Comparison of ENCODE assay signal across 10 cellular contexts in the genomic region with DNA sequence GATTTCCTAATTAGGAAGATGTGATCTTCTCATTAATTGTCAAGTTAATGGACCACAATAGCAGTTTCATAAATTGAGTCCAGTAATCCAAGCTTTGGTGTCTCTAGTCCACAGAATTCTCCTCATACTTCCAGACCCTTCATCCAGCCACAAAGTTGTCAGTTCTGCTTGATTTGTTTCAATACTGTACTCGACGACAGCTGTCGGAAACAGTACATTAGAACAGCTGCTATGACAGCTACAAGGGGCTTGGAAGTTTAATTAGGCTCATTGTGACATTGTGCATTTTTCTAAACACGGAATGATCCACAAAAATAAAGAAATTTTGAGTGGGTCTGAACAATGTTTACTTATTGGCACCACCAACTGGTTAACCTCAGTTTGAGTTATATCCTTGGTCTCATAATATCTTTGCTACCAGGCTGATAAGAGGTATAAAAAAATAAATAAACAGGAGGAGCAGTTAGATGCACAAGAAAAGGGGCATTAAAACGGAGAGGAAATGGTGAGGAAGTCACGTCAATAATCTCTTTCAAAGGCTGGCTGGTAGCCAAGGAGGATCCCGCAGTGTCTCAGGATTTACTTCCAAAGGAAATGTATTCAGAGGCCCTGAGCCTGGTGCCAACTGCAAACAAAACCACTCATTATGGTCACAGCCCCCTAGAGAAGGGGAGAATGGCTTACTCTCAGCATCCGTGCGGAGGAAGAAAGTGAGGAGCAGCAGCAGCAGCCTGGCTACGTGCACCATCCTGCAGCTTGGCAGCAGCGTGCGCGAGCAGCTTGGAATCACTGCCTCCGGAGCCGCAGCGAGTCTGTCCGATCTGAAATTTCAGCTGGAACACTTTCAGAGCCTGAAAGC.
DNase-seq lines count a peak whose midpoint lies in the region; ATAC-seq and TF ChIP-seq lines count a peak whose summit lies in the region.
"Had no signal": no experiment of that assay in that cellular context is flagged by ENCODE, and none has a peak within 500 bp of the region (broad histone marks: within the 10 kb centered on the region; RNA-seq: fewer than 3 reads in every experiment).

No MANE protein-coding gene starts in this region.

- H3K4me1 ChIP-seq in HUES6 (ENCODE audit: control insufficient read depth, insufficient read depth, low read length) (peaks cover 26% of the 10 kb centered on the region), sigmoid colon (peaks cover 0 to 12% (median 0%) of the 10 kb centered on the region in 4 donors)

- H3K4me1 Mint-ChIP-seq in T-helper 17 cell, result no peaks in the 10 kb centered on the region

- TF ChIP-seq CTCF in sigmoid colon (IDR thresholded peaks at IDR 0.05), result no peak

- H3K36me3 ChIP-seq in HUES6 (ENCODE audit: control insufficient read depth, insufficient read depth, low read length) (no peaks in the 10 kb centered on the region), SK-N-MC (ENCODE audit: insufficient read depth, low read length) (no peaks in the 10 kb centered on the region), sigmoid colon (no peaks in the 10 kb centered on the region)

- H3K9ac ChIP-seq in HUES6 (ENCODE audit: low read length) (no peak overlapping the region), SK-N-MC (ENCODE audit: insufficient read length) (no peak overlapping the region)
- H3K9ac ChIP-seq: KMS-11 had no signal

- peaks cover 33% of the 10 kb centered on the region for H3K27me3 Mint-ChIP-seq in T-helper 17 cell

- no peak overlapping the region for H3K4me3 ChIP-seq in HUES6 (ENCODE audit: low read depth, low read length)
- H3K4me3 ChIP-seq in SK-N-MC, result no peak overlapping the region
- peak overlapping the region in 3 of 4 donors; percentile 18 to 26 (median 20) for H3K4me3 ChIP-seq in sigmoid colon
- H3K4me3 ChIP-seq: GM12878 had no signal

- no peaks in the 10 kb centered on the region for H3K27me3 ChIP-seq in HUES6 (ENCODE audit: control insufficient read depth, insufficient read depth, low read length)
- H3K27me3 ChIP-seq in sigmoid colon, result no peaks in the 10 kb centered on the region

- no peaks in the 10 kb centered on the region for H3K36me3 Mint-ChIP-seq in T-helper 17 cell (ENCODE audit: low read depth)

- 61 to 76% methylated on average over 17 of the region's 17 CpGs for WGBS in sigmoid colon, 2 donors

- DNase-seq in SK-N-MC (ENCODE audit: low read depth, low spot score), result peak; percentile 12
- DNase-seq in left cardiac atrium, result peak; percentile 59
- no peak for DNase-seq in sigmoid colon
- DNase-seq in T-helper 17 cell, result no peak

- no peak overlapping the region for H3K4me3 Mint-ChIP-seq in T-helper 17 cell

- peak; percentile 72 to 90 for ATAC-seq in left cardiac atrium
- ATAC-seq in T-helper 17 cell, result no peak
- ATAC-seq in GM18873 (IDR thresholded peaks at IDR 0.05; ENCODE audit: low FRiP score, unreplicated experiment), result no peak
- ATAC-seq in HG03196 (IDR thresholded peaks at IDR 0.05; ENCODE audit: unreplicated experiment), result no peak
- ATAC-seq in HG03342 (IDR thresholded peaks at IDR 0.05; ENCODE audit: unreplicated experiment), result no peak
- ATAC-seq: GM12878 had no signal

- peak overlapping the region; percentile 50; the same call in 1 of the 2 replicates for H3K27ac ChIP-seq in HUES6 (ENCODE audit: low read depth, low read length)
- H3K27ac ChIP-seq in SK-N-MC, result no peak overlapping the region
- no peak overlapping the region for H3K27ac ChIP-seq in sigmoid colon
- H3K27ac ChIP-seq: KMS-11 had no signal

- intact Hi-C loops in left cardiac atrium (cut with DNase I) (no loop called here), sigmoid colon (cut with DNase I) (no loop called here)

- H3K9me3 ChIP-seq in HUES6 (ENCODE audit: control insufficient read depth, insufficient read depth, low read depth, low read length) (no peaks in the 10 kb centered on the region; the same call in 1 of the 2 replicates), SK-N-MC (ENCODE audit: low read depth, low read length) (no peaks in the 10 kb centered on the region), sigmoid colon (no peaks in the 10 kb centered on the region), T-helper 17 cell (ENCODE audit: control insufficient read depth, low read length, poor library complexity, severe bottlenecking) (no peaks in the 10 kb centered on the region)

- no peak overlapping the region for H3K27ac Mint-ChIP-seq in T-helper 17 cell

- no peak for TF ChIP-seq POLR2A in sigmoid colon (IDR thresholded peaks at IDR 0.05)

- no peak for TF ChIP-seq EP300 in sigmoid colon (IDR thresholded peaks at IDR 0.05)

Comparison
In these comparisons a context has a peak if more than half of its experiments do, and no peak if none do; other contexts are left out.
1. H3K4me3 ChIP-seq: peak in sigmoid colon (3 of 4); none in HUES6 (single experiment) and SK-N-MC (single experiment).
2. DNase-seq: peak in SK-N-MC (single experiment) and left cardiac atrium (single experiment); none in sigmoid colon (single experiment) and T-helper 17 cell (0 of 3).
3. ATAC-seq: peak in left cardiac atrium (2 of 2); none in T-helper 17 cell (single experiment), GM18873 (single experiment), HG03196 (single experiment) and HG03342 (single experiment).